ENCODE assay signal across 1 cellular context in the genomic region with DNA sequence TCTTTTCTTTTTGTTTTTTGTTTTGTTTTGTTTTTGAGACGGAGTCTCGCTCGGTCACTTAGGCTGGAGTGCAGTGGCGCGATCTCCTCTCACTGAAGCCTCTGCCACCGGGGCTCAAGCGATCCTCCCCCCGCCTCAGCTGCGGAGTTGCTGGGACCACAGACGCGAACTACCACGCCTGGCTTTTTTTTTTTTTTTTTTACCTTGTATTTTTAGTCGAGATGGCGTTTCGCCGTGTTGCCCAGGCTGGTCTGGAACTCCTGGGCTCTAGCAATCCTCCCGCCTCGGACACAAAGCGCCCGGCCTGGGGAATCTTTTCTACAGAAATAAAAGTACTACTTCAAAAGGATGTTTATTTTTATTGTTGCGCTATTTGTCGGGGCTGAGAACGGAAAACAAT.
TF ChIP-seq lines count a peak whose summit lies in the region.

No MANE protein-coding gene starts in this region.

TF ChIP-seq in K562, 482 proteins besides CTCF, POLR2A, EP300 and RAD21:
- TF ChIP-seq GTF2A2 (tag; IDR thresholded peaks at IDR 0.05) (0 out of 2 replicates have a peak, but pooled peaks have one; percentile 27), ZNF24 (IDR thresholded peaks at IDR 0.05) (no peak), CSDE1 (IDR thresholded peaks at IDR 0.05) (no peak), BRF1 (IDR thresholded peaks at IDR 0.05; ENCODE audit: borderline replicate concordance, extremely low read depth, insufficient read length) (no peak)
- TF ChIP-seq, protein P1, sequence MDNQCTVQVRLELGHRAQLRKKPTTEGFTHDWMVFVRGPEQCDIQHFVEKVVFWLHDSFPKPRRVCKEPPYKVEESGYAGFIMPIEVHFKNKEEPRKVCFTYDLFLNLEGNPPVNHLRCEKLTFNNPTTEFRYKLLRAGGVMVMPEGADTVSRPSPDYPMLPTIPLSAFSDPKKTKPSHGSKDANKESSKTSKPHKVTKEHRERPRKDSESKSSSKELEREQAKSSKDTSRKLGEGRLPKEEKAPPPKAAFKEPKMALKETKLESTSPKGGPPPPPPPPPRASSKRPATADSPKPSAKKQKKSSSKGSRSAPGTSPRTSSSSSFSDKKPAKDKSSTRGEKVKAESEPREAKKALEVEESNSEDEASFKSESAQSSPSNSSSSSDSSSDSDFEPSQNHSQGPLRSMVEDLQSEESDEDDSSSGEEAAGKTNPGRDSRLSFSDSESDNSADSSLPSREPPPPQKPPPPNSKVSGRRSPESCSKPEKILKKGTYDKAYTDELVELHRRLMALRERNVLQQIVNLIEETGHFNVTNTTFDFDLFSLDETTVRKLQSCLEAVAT (IDR thresholded peaks at IDR 0.05): peak in 1 of 2 experiments; percentile 26; a peak in 1 of 4 replicates
